In the genomic region with DNA sequence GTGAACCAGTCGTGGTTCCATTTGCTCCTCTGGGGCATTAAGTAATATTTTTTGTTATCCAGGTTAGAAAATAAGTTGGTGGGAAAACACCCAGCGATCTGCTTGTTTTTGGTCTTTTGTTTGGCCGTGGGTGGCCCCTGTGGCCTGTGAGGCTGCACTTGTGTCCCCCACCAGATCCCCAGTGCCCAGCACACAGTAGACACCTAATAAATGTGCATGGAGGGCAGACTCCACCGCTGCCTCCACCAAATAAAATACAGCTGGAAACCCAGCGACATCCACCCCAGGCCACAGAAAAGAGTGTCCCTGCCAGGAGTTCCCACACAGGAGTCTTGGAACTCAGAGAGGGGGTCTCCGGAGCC, we compare ENCODE assay signal across 12 cellular contexts. TPM values are rescaled to one million over a fixed set of nuclear protein-coding genes. Genes with fewer than 3 reads are reported as not detected.
DNase-seq lines count a peak whose midpoint lies in the region; ATAC-seq and TF ChIP-seq lines count a peak whose summit lies in the region.
"Had no signal": no experiment of that assay in that cellular context is flagged by ENCODE, and none has a peak within 500 bp of the region (broad histone marks: within the 10 kb centered on the region; RNA-seq: fewer than 3 reads in every experiment).

No MANE protein-coding gene starts in this region.

- H3K56ac ChIP-seq in IMR-90 (ENCODE audit: extremely low read depth, insufficient read depth, low read length) = no peak overlapping the region

- H2BK15ac ChIP-seq in IMR-90 (ENCODE audit: low read depth, low read length) = no peak overlapping the region

- H2BK20ac ChIP-seq in IMR-90 (ENCODE audit: low read depth, low read length) = no peak overlapping the region

- no peaks in the 10 kb centered on the region for H4K20me1 ChIP-seq in IMR-90 (ENCODE audit: insufficient read depth, low read length)

- no peak for ATAC-seq in IMR-90 (ENCODE audit: low read depth)
- ATAC-seq: activated T-cell treated with anti-CD3 and anti-CD28 coated beads, Interleukin-2, amount 50 U/mL, for 72 hours had no signal

- dilution Hi-C loops in IMR-90 (cut with HindIII; ENCODE audit: low sequenced_read_pairs, unreplicated experiment) = no loop called here

- H2AK9ac ChIP-seq in IMR-90 (replicated peaks; ENCODE audit: low read depth, low read length, poor library complexity) = no peak overlapping the region

- 68% methylated on average over 4 of the region's 6 CpGs; no CpG with 5 or more reads in 1 of the 2 experiments for WGBS in IMR-90 (ENCODE audit: extremely low coverage in 2 of 2, insufficient read length in 1 of 2), 2 experiments
- WGBS in suprapubic skin = 72% methylated on average over 5 of the region's 6 CpGs

- no peak overlapping the region for H3K4me3 ChIP-seq in IMR-90 (ENCODE audit: insufficient read depth, low read depth, low read length)
- peak overlapping the region in 1 of 3 donors; percentile 0 for H3K4me3 ChIP-seq in breast epithelium
- H3K4me3 ChIP-seq in mucosa of stomach (ENCODE audit: low read length) = peak overlapping the region; percentile 26
- H3K4me3 ChIP-seq in suprapubic skin = no peak overlapping the region

- no peak overlapping the region for H2BK5ac ChIP-seq in IMR-90 (ENCODE audit: low read depth, low read length, poor library complexity, severe bottlenecking)

- POLR2A ChIA-PET in IMR-90 (lab: Charles Lee; ENCODE audit: unreplicated experiment) = no interaction called here

- CTCF ChIA-PET in IMR-90 (lab: Yijun Ruan, JAX) = no interaction called here

- H2AFZ ChIP-seq in IMR-90 (replicated peaks; ENCODE audit: low read length, poor library complexity) = peak overlapping the region; percentile 32

- no peak overlapping the region for H4K5ac ChIP-seq in IMR-90 (ENCODE audit: low read depth, low read length)

- H3K18ac ChIP-seq in IMR-90 (ENCODE audit: low read depth, low read length) = no peak overlapping the region

- no peak overlapping the region for H2AK5ac ChIP-seq in IMR-90 (ENCODE audit: low read depth, low read length)

- TF ChIP-seq EP300 in suprapubic skin (IDR thresholded peaks at IDR 0.05) = no peak

- no peak for DNase-seq in IMR-90
- DNase-seq in breast epithelium (ENCODE audit: low spot score in 2 of 2) = no peak
- no peak for DNase-seq in suprapubic skin (ENCODE audit: low spot score in 2 of 2)
- DNase-seq in RKO (ENCODE audit: low spot score) = no peak
- no peak for DNase-seq in cortex of kidney (lab: John Stamatoyannopoulos, UW)
- no peak for DNase-seq in anterior cingulate cortex (lab: John Stamatoyannopoulos, UW)
- DNase-seq: activated CD4-positive, alpha-beta memory T cell treated with anti-CD3 and anti-CD28 coated beads for 36 hours; activated T-cell treated with anti-CD3 and anti-CD28 coated beads, Interleukin-2, amount 50 U/mL, for 72 hours; caudate nucleus; effector CD4-positive, alpha-beta T cell; NCI-H2081 had no signal

- H3K27me3 ChIP-seq in IMR-90 (ENCODE audit: control insufficient read depth, insufficient read depth, low read length) (peaks cover 18% of the 10 kb centered on the region), breast epithelium (no peaks in the 10 kb centered on the region), mucosa of stomach (ENCODE audit: control insufficient read depth, insufficient read depth, low read length) (no peaks in the 10 kb centered on the region), suprapubic skin (peaks cover 5% of the 10 kb centered on the region)

- no peaks in the 10 kb centered on the region for H3K79me1 ChIP-seq in IMR-90 (ENCODE audit: low read depth in 1 of 2, low read length in 2 of 2)

- H4K91ac ChIP-seq in IMR-90 (ENCODE audit: insufficient read depth, low read depth, low read length) = no peak overlapping the region

- H3K9me1 ChIP-seq in IMR-90 (ENCODE audit: insufficient read depth, low read length) = no peaks in the 10 kb centered on the region

- no peak overlapping the region for H3K14ac ChIP-seq in IMR-90 (replicated peaks; ENCODE audit: low read depth, low read length)

- no peak for TF ChIP-seq RAD21 in IMR-90 (IDR thresholded peaks at IDR 0.05; ENCODE audit: low read length)

- H3K9me3 ChIP-seq in IMR-90 (ENCODE audit: control insufficient read depth, insufficient read depth, low read length) (no peaks in the 10 kb centered on the region), breast epithelium (no peaks in the 10 kb centered on the region), mucosa of stomach (ENCODE audit: control insufficient read depth, low read length) (no peaks in the 10 kb centered on the region), suprapubic skin (no peaks in the 10 kb centered on the region)

- no TSS peak for BruUV-seq in IMR-90 (replicated peaks; lab: Mats Ljungman, UMichigan)

- H3K4me1 ChIP-seq in IMR-90 (ENCODE audit: control insufficient read depth, insufficient read depth, low read length) (no peaks in the 10 kb centered on the region), breast epithelium (peaks cover 6 to 9% of the 10 kb centered on the region in 2 donors), mucosa of stomach (ENCODE audit: control insufficient read depth, insufficient read depth, low read length) (peaks cover 18% of the 10 kb centered on the region), suprapubic skin (peaks cover 30% of the 10 kb centered on the region)

- TF ChIP-seq CTCF in IMR-90 (conservative IDR thresholded peaks at IDR 0.05; ENCODE audit: low read depth, low read length) (no peak), breast epithelium (IDR thresholded peaks at IDR 0.05) (no peak), suprapubic skin (IDR thresholded peaks at IDR 0.05) (no peak)

- no peak overlapping the region for H3K4ac ChIP-seq in IMR-90 (ENCODE audit: low read depth, low read length)

- intact Hi-C loops in IMR-90 (cut with micrococcal nuclease) = no loop called here
- intact Hi-C loops in breast epithelium (cut with DNase I; ENCODE audit: low total_unique reads) = loop anchor here (10.0 kb wide), 1 partner anchor 1439 kb away; no protein-coding TSS in a partner anchor

- H2BK120ac ChIP-seq in IMR-90 (ENCODE audit: low read depth, low read length) = no peak overlapping the region

- H4K8ac ChIP-seq in IMR-90 (ENCODE audit: low read depth in 2 of 2, low read length in 2 of 2) = no peak overlapping the region

- H3K23ac ChIP-seq in IMR-90 (ENCODE audit: low read depth, low read length) = no peak overlapping the region

- H3K9ac ChIP-seq in IMR-90 (ENCODE audit: low read depth, low read length) (no peak overlapping the region), mucosa of stomach (ENCODE audit: low read length) (peak overlapping the region; percentile 25)

- in situ Hi-C loops in IMR-90 (cut with MboI; ENCODE audit: low sequenced_read_pairs) = no loop called here

- H3K36me3 ChIP-seq in IMR-90 (ENCODE audit: control insufficient read depth, insufficient read depth, low read length) = no peaks in the 10 kb centered on the region
- H3K36me3 ChIP-seq in breast epithelium = no peaks in the 10 kb centered on the region
- H3K36me3 ChIP-seq in mucosa of stomach (ENCODE audit: control insufficient read depth, insufficient read depth, low read length) = no peaks in the 10 kb centered on the region
- H3K36me3 ChIP-seq in suprapubic skin = no peaks in the 10 kb centered on the region

- no peak overlapping the region for H3K4me2 ChIP-seq in IMR-90 (ENCODE audit: low read depth, low read length)

- no peak overlapping the region for H3K27ac ChIP-seq in IMR-90 (ENCODE audit: insufficient read depth, low read length)
- H3K27ac ChIP-seq in breast epithelium = peak overlapping the region; percentile 84 to 91
- H3K27ac ChIP-seq in suprapubic skin = peak overlapping the region; percentile 55

- TF ChIP-seq POLR2A in IMR-90 (IDR thresholded peaks at IDR 0.05; ENCODE audit: low read depth, low read length) = no peak
- TF ChIP-seq POLR2A in breast epithelium (IDR thresholded peaks at IDR 0.05) = no peak
- TF ChIP-seq POLR2A in suprapubic skin (IDR thresholded peaks at IDR 0.05) = no peak

TF ChIP-seq in IMR-90, 13 proteins besides CTCF, POLR2A, EP300 and RAD21 (continues in another document):
- TF ChIP-seq, protein P1, sequence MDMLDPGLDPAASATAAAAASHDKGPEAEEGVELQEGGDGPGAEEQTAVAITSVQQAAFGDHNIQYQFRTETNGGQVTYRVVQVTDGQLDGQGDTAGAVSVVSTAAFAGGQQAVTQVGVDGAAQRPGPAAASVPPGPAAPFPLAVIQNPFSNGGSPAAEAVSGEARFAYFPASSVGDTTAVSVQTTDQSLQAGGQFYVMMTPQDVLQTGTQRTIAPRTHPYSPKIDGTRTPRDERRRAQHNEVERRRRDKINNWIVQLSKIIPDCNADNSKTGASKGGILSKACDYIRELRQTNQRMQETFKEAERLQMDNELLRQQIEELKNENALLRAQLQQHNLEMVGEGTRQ (IDR thresholded peaks at IDR 0.05; ENCODE audit: low read depth, low read length) = no peak
- TF ChIP-seq CEBPB (IDR thresholded peaks at IDR 0.05; ENCODE audit: low read depth, low read length) (no peak), FOS (IDR thresholded peaks at IDR 0.05; ENCODE audit: low read depth, low read length) (no peak), MAZ (IDR thresholded peaks at IDR 0.05; ENCODE audit: borderline replicate concordance, low read depth, low read length) (no peak), BHLHE40 (IDR thresholded peaks at IDR 0.05; ENCODE audit: low read depth, low read length) (no peak), SMC3 (IDR thresholded peaks at IDR 0.05; ENCODE audit: low read depth, low read length) (no peak), NFE2L2 (IDR thresholded peaks at IDR 0.05; ENCODE audit: low read depth, low read length) (no peak), RCOR1 (IDR thresholded peaks at IDR 0.05; ENCODE audit: insufficient replicate concordance, low read length) (no peak), CHD1 (IDR thresholded peaks at IDR 0.05; ENCODE audit: low read depth, low read length) (no peak), RFX5 (IDR thresholded peaks at IDR 0.05; ENCODE audit: low read depth, low read length) (no peak), MAFK (IDR thresholded peaks at IDR 0.05; ENCODE audit: low read depth, low read length) (no peak)
- TF ChIP-seq, protein P2, sequence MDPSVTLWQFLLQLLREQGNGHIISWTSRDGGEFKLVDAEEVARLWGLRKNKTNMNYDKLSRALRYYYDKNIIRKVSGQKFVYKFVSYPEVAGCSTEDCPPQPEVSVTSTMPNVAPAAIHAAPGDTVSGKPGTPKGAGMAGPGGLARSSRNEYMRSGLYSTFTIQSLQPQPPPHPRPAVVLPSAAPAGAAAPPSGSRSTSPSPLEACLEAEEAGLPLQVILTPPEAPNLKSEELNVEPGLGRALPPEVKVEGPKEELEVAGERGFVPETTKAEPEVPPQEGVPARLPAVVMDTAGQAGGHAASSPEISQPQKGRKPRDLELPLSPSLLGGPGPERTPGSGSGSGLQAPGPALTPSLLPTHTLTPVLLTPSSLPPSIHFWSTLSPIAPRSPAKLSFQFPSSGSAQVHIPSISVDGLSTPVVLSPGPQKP (IDR thresholded peaks at IDR 0.05; ENCODE audit: borderline replicate concordance, low read depth, low read length) = no peak

RNA-seq across cellular contexts. Expression of a gene that starts 8.3 kb away (rescaled TPM):
- total RNA-seq in IMR-90 (2012; rRNA removed) (1.6 and 2.2 TPM in 2 replicates), breast epithelium (10 to 100 TPM in 2 of 3 donors, 1 to 10 TPM in 1; 6.4 to 21.8 (median 18.4) TPM), suprapubic skin (10 to 100 TPM; 21.7 to 51.6 (median 36.4) TPM)
- 2.8 and 3.7 TPM in 2 replicates for polyA plus RNA-seq in IMR-90 (2012; rRNA removed)
- polyA plus RNA-seq in IMR-90 (2012; cell fraction: cytosol; rRNA removed) = 0.86 and 1.6 TPM in 2 replicates
- polyA plus RNA-seq in IMR-90 (2012; cell fraction: nucleus; rRNA removed; ENCODE audit: low replicate concordance) = 16.1 and 16.3 TPM in 2 replicates
